In the genomic region with DNA sequence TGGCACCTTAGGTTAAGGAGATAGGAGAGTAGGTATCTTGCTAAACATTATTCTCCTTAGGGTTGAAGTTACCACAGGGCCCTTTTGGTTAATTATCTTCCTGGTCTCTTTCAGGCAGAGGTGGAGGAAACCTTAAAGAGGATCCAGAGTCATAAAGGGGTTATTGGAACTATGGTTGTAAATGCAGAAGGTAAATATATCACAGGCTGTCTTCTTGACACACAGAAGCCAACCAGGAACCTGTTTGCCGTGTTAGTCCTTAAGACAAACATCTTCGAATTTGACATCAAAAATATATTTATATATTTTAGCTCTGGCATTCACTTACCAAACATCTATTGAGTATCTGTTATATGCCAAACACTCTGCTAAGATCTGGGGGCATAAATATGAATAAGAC, we compare ENCODE assay signal across 37 cellular contexts. TPM values are rescaled to one million over a fixed set of nuclear protein-coding genes. Genes with fewer than 3 reads are reported as not detected.
"Had no signal": no experiment of that assay in that cellular context is flagged by ENCODE, and none has a peak within 500 bp of the region (broad histone marks: within the 10 kb centered on the region; RNA-seq: fewer than 3 reads in every experiment).

No MANE protein-coding gene starts in this region.

- H3K4me3 ChIP-seq: adrenal gland, body of pancreas, breast epithelium had no signal

- H3K27ac ChIP-seq: adrenal gland, body of pancreas, brain microvascular endothelial cell, VCaP had no signal

- DNase-seq: activated B cell treated with CpG ODN at 0.5 μM for 24 hours; activated CD4-positive, alpha-beta memory T cell treated with anti-CD3 and anti-CD28 coated beads for 36 hours; activated CD4-positive, alpha-beta T cell treated with anti-CD3 and anti-CD28 coated beads for 4 hours; activated CD4-positive, alpha-beta T cell treated with anti-CD3 and anti-CD28 coated beads, Interleukin-2, amount 10 ng/mL, durations not matched to agents 24 days and 14 days; activated CD4-positive, alpha-beta T cell treated with anti-CD3 and anti-CD28 coated beads, Interleukin-2, amount 50 U/mL, for 1 hour; activated CD4-positive, alpha-beta T cell treated with anti-CD3 and anti-CD28 coated beads, Interleukin-2, amount 50 U/mL, for 4 hours; activated CD4-positive, CD25-positive, alpha-beta regulatory T cell treated with anti-CD3 and anti-CD28 coated beads, Interleukin-2, amount 50 U/mL, for 72 hours; activated CD8-positive, alpha-beta memory T cell treated with anti-CD3 and anti-CD28 coated beads, Interleukin-2, amount 50 U/mL, for 4 hours; activated CD8-positive, alpha-beta T cell treated with anti-CD3 and anti-CD28 coated beads for 36 hours; activated effector memory CD4-positive, alpha-beta T cell treated with anti-CD3 and anti-CD28 coated beads, Interleukin-2, amount 50 U/mL, for 16 hours; activated gamma-delta T cell treated with Interleukin-2 at 50 U/mL for 16 hours; activated naive CD4-positive, alpha-beta T cell; activated naive CD4-positive, alpha-beta T cell treated with anti-CD3 and anti-CD28 coated beads for 36 hours; activated naive CD4-positive, alpha-beta T cell treated with anti-CD3 and anti-CD28 coated beads, Interleukin-2, amount 50 U/mL, for 16 hours; activated naive CD8-positive, alpha-beta T cell treated with anti-CD3 and anti-CD28 coated beads for 36 hours; activated T-cell treated with anti-CD3 and anti-CD28 coated beads for 4 hours; activated T-cell treated with anti-CD3 and anti-CD28 coated beads, Interleukin-2, amount 50 U/mL, for 1 hour; activated T-cell treated with anti-CD3 and anti-CD28 coated beads, Interleukin-2, amount 50 U/mL, for 4 hours; activated T-cell treated with anti-CD3 and anti-CD28 coated beads, Interleukin-2, amount 50 U/mL, for 72 hours; adrenal gland; amniotic stem cell; aorta; body of pancreas; brain microvascular endothelial cell; central memory CD4-positive, alpha-beta T cell; T-helper 1 cell; T-helper 2 cell; T-helper 9 cell had no signal

- H3K27me3 Mint-ChIP-seq: activated B cell treated with CpG ODN at 0.5 μM for 24 hours; activated CD4-positive, alpha-beta memory T cell treated with anti-CD3 and anti-CD28 coated beads for 36 hours; activated CD8-positive, alpha-beta T cell treated with anti-CD3 and anti-CD28 coated beads for 36 hours; activated T-helper 17 cell treated with anti-CD3 and anti-CD28 coated beads, Interleukin-2, amount 50 U/mL, for 72 hours had no signal

- H3K36me3 ChIP-seq: adrenal gland, brain microvascular endothelial cell, breast epithelium had no signal

- H3K9me3 Mint-ChIP-seq: activated B cell treated with CpG ODN at 0.5 μM for 24 hours; activated CD4-positive, alpha-beta memory T cell treated with anti-CD3 and anti-CD28 coated beads for 36 hours; activated CD8-positive, alpha-beta T cell treated with anti-CD3 and anti-CD28 coated beads for 36 hours; activated naive CD4-positive, alpha-beta T cell treated with anti-CD3 and anti-CD28 coated beads for 36 hours; activated naive CD8-positive, alpha-beta T cell treated with anti-CD3 and anti-CD28 coated beads for 36 hours; activated T-cell treated with anti-CD3 and anti-CD28 coated beads, Interleukin-2, amount 50 U/mL, for 4 hours had no signal

- H3K27ac Mint-ChIP-seq: activated B cell treated with CpG ODN at 0.5 μM for 24 hours; activated CD4-positive, alpha-beta memory T cell treated with anti-CD3 and anti-CD28 coated beads for 36 hours; activated CD4-positive, alpha-beta T cell treated with anti-CD3 and anti-CD28 coated beads, Interleukin-2, amount 10 ng/mL, durations not matched to agents 24 days and 14 days; activated CD8-positive, alpha-beta T cell treated with anti-CD3 and anti-CD28 coated beads for 36 hours; activated naive CD4-positive, alpha-beta T cell treated with anti-CD3 and anti-CD28 coated beads for 36 hours; activated naive CD4-positive, alpha-beta T cell treated with anti-CD3 and anti-CD28 coated beads, Interleukin-2, amount 50 U/mL, for 72 hours; activated naive CD8-positive, alpha-beta T cell treated with anti-CD3 and anti-CD28 coated beads for 36 hours; activated T-cell treated with anti-CD3 and anti-CD28 coated beads, Interleukin-2, amount 50 U/mL, for 72 hours; activated T-helper 1 cell treated with anti-CD3 and anti-CD28 coated beads, Interleukin-12 subunit alpha, Interleukin-12 subunit beta, Interleukin-2, Interleukin-4 antibody, amounts not matched to agents 30 ng/mL and 10 ng/mL and 1 ng/mL, durations not matched to agents 14 hours and 24 hours and 36 hours; activated T-helper 17 cell treated with anti-CD3 and anti-CD28 coated beads, Interleukin-2, amount 50 U/mL, for 72 hours; T-helper 1 cell treated with Interleukin-12 subunit alpha and Interleukin-12 subunit beta and Interleukin-4 antibody, amounts not matched to agents 30 μg/mL and 1 μg/mL, for 36 hours; T-helper 2 cell treated with Interferon-gamma antibody and Interleukin-4, amounts not matched to agents 5 μg/mL and 100 μg/mL, for 36 hours had no signal

- H3K9me3 ChIP-seq: adrenal gland, body of pancreas, breast epithelium had no signal

- H3K27me3 ChIP-seq: adrenal gland, body of pancreas, brain microvascular endothelial cell, breast epithelium had no signal

- H3K4me1 ChIP-seq: breast epithelium had no signal

- ATAC-seq: activated CD8-positive, alpha-beta T cell treated with anti-CD3 and anti-CD28 coated beads for 36 hours; activated naive CD4-positive, alpha-beta T cell treated with anti-CD3 and anti-CD28 coated beads, Interleukin-2, amount 50 U/mL, for 72 hours; activated T-cell treated with anti-CD3 and anti-CD28 coated beads, Interleukin-2, amount 50 U/mL, for 4 hours; activated T-cell treated with anti-CD3 and anti-CD28 coated beads, Interleukin-2, amount 50 U/mL, for 72 hours; activated T-helper 17 cell treated with anti-CD3 and anti-CD28 coated beads, Interleukin-2, amount 50 U/mL, for 72 hours; body of pancreas had no signal

- H3K4me3 Mint-ChIP-seq: activated B cell treated with CpG ODN at 0.5 μM for 24 hours; activated CD4-positive, alpha-beta memory T cell treated with anti-CD3 and anti-CD28 coated beads for 36 hours; activated CD4-positive, alpha-beta T cell treated with anti-CD3 and anti-CD28 coated beads, Interleukin-2, amount 10 ng/mL, durations not matched to agents 24 days and 14 days; activated CD8-positive, alpha-beta T cell treated with anti-CD3 and anti-CD28 coated beads for 36 hours; activated naive CD4-positive, alpha-beta T cell treated with anti-CD3 and anti-CD28 coated beads for 36 hours; activated naive CD8-positive, alpha-beta T cell treated with anti-CD3 and anti-CD28 coated beads for 36 hours; activated T-cell treated with anti-CD3 and anti-CD28 coated beads, Interleukin-2, amount 50 U/mL, for 4 hours; activated T-cell treated with anti-CD3 and anti-CD28 coated beads, Interleukin-2, amount 50 U/mL, for 72 hours; activated T-helper 1 cell treated with anti-CD3 and anti-CD28 coated beads, Interleukin-12 subunit alpha, Interleukin-12 subunit beta, Interleukin-2, Interleukin-4 antibody, amounts not matched to agents 30 ng/mL and 10 ng/mL and 1 ng/mL, durations not matched to agents 14 hours and 24 hours and 36 hours; activated T-helper 17 cell treated with anti-CD3 and anti-CD28 coated beads, Interleukin-2, amount 50 U/mL, for 72 hours; T-helper 1 cell treated with Interleukin-12 subunit alpha and Interleukin-12 subunit beta and Interleukin-4 antibody, amounts not matched to agents 30 μg/mL and 1 μg/mL, for 36 hours; T-helper 2 cell treated with Interferon-gamma antibody and Interleukin-4, amounts not matched to agents 5 μg/mL and 100 μg/mL, for 36 hours had no signal

RNA-seq across cellular contexts. Expression of gene DYNLRB2, which starts 2.4 kb away (rescaled TPM):
- total RNA-seq: activated CD4-positive, alpha-beta memory T cell treated with anti-CD3 and anti-CD28 coated beads for 36 hours; activated CD4-positive, alpha-beta T cell treated with anti-CD3 and anti-CD28 coated beads, Interleukin-2, amount 10 ng/mL, durations not matched to agents 24 days and 14 days; activated CD8-positive, alpha-beta T cell treated with anti-CD3 and anti-CD28 coated beads for 36 hours; activated naive CD4-positive, alpha-beta T cell treated with anti-CD3 and anti-CD28 coated beads for 36 hours; activated naive CD4-positive, alpha-beta T cell treated with anti-CD3 and anti-CD28 coated beads, Interleukin-2, amount 50 U/mL, for 72 hours; activated T-cell treated with anti-CD3 and anti-CD28 coated beads, Interleukin-2, amount 50 U/mL, for 4 hours; activated T-helper 1 cell treated with anti-CD3 and anti-CD28 coated beads, Interleukin-12 subunit alpha, Interleukin-12 subunit beta, Interleukin-2, Interleukin-4 antibody, amounts not matched to agents 30 ng/mL and 10 ng/mL and 1 ng/mL, durations not matched to agents 14 hours and 24 hours and 36 hours; activated T-helper 17 cell treated with anti-CD3 and anti-CD28 coated beads, Interleukin-2, amount 50 U/mL, for 72 hours; aorta; astrocyte; body of pancreas; cardiac septum had no signal
